1 cellular context compared by ENCODE assay signal in the genomic region with DNA sequence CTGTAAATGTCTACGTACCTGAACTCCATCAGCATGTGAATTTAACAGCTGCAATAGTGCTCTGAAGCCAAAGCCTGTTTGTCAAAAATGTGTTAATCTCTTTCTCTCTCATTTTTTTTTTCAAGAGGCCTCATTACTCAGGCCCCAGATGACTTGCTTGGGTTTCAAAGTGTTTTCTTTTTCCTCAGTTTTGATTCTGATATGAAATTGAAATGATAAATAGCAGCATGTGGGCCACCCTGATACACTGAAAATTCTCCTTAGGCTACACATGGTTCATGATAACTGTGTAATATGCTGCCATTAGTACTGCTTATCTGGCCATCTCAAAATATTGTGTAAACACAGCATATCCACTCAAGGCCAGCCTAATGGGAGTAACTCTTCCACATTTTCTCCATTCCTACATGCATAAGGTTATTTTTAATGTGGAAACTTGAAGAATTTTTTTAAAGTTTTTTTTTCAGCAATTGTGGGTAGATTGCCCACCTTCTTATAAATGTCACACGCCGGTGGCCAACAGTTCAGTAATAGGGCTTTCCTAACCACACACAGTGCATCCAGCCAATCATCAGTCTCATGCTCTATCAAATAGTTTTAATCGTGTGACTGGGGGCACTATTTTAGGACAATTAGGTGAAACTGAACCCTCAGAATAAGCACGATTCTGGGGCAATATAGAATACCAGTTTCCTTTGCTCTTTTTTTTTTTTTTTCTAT.
A peak's percentile ranks its signal among the peaks of the same experiment; 100 is the strongest.
TF ChIP-seq lines count a peak whose summit lies in the region.

No MANE protein-coding gene starts in this region.

TF ChIP-seq in GM12878, 131 proteins besides CTCF, POLR2A, EP300 and RAD21 (continued from another document):
- TF ChIP-seq, protein P1, sequence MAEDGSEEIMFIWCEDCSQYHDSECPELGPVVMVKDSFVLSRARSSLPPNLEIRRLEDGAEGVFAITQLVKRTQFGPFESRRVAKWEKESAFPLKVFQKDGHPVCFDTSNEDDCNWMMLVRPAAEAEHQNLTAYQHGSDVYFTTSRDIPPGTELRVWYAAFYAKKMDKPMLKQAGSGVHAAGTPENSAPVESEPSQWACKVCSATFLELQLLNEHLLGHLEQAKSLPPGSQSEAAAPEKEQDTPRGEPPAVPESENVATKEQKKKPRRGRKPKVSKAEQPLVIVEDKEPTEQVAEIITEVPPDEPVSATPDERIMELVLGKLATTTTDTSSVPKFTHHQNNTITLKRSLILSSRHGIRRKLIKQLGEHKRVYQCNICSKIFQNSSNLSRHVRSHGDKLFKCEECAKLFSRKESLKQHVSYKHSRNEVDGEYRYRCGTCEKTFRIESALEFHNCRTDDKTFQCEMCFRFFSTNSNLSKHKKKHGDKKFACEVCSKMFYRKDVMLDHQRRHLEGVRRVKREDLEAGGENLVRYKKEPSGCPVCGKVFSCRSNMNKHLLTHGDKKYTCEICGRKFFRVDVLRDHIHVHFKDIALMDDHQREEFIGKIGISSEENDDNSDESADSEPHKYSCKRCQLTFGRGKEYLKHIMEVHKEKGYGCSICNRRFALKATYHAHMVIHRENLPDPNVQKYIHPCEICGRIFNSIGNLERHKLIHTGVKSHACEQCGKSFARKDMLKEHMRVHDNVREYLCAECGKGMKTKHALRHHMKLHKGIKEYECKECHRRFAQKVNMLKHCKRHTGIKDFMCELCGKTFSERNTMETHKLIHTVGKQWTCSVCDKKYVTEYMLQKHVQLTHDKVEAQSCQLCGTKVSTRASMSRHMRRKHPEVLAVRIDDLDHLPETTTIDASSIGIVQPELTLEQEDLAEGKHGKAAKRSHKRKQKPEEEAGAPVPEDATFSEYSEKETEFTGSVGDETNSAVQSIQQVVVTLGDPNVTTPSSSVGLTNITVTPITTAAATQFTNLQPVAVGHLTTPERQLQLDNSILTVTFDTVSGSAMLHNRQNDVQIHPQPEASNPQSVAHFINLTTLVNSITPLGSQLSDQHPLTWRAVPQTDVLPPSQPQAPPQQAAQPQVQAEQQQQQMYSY (CRISPR knock-in tag; IDR thresholded peaks at IDR 0.05), result no peak
- TF ChIP-seq ETV6 (conservative IDR thresholded peaks at IDR 0.05 in 1 of 2, IDR thresholded peaks at IDR 0.05 in 1 of 2; ENCODE audit: borderline replicate concordance in 1 of 2, low read depth in 1 of 2) (0 out of 4 replicates have a peak, but pooled peaks of 1 of the 2 experiments have one; percentile 32), JUNB (IDR thresholded peaks at IDR 0.05) (peak; percentile 54), TCF3 (IDR thresholded peaks at IDR 0.05; ENCODE audit: borderline replicate concordance, insufficient read depth, low read depth, low read length) (no peak), TBL1XR1 (IDR thresholded peaks at IDR 0.05; ENCODE audit: low read depth, low read length) (no peak), ZNF217 (IDR thresholded peaks at IDR 0.05) (no peak), NR2C1 (IDR thresholded peaks at IDR 0.05) (no peak), ZZZ3 (IDR thresholded peaks at IDR 0.05; ENCODE audit: control insufficient read depth, insufficient read length, low read depth) (no peak), MYB (IDR thresholded peaks at IDR 0.05; ENCODE audit: borderline replicate concordance, low read depth, low read length) (no peak)
- TF ChIP-seq, protein P2, sequence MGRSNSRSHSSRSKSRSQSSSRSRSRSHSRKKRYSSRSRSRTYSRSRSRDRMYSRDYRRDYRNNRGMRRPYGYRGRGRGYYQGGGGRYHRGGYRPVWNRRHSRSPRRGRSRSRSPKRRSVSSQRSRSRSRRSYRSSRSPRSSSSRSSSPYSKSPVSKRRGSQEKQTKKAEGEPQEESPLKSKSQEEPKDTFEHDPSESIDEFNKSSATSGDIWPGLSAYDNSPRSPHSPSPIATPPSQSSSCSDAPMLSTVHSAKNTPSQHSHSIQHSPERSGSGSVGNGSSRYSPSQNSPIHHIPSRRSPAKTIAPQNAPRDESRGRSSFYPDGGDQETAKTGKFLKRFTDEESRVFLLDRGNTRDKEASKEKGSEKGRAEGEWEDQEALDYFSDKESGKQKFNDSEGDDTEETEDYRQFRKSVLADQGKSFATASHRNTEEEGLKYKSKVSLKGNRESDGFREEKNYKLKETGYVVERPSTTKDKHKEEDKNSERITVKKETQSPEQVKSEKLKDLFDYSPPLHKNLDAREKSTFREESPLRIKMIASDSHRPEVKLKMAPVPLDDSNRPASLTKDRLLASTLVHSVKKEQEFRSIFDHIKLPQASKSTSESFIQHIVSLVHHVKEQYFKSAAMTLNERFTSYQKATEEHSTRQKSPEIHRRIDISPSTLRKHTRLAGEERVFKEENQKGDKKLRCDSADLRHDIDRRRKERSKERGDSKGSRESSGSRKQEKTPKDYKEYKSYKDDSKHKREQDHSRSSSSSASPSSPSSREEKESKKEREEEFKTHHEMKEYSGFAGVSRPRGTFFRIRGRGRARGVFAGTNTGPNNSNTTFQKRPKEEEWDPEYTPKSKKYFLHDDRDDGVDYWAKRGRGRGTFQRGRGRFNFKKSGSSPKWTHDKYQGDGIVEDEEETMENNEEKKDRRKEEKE (IDR thresholded peaks at IDR 0.05), result no peak
- TF ChIP-seq, protein P3, sequence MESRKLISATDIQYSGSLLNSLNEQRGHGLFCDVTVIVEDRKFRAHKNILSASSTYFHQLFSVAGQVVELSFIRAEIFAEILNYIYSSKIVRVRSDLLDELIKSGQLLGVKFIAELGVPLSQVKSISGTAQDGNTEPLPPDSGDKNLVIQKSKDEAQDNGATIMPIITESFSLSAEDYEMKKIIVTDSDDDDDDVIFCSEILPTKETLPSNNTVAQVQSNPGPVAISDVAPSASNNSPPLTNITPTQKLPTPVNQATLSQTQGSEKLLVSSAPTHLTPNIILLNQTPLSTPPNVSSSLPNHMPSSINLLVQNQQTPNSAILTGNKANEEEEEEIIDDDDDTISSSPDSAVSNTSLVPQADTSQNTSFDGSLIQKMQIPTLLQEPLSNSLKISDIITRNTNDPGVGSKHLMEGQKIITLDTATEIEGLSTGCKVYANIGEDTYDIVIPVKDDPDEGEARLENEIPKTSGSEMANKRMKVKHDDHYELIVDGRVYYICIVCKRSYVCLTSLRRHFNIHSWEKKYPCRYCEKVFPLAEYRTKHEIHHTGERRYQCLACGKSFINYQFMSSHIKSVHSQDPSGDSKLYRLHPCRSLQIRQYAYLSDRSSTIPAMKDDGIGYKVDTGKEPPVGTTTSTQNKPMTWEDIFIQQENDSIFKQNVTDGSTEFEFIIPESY (IDR thresholded peaks at IDR 0.05), result no peak
